In the genomic region with DNA sequence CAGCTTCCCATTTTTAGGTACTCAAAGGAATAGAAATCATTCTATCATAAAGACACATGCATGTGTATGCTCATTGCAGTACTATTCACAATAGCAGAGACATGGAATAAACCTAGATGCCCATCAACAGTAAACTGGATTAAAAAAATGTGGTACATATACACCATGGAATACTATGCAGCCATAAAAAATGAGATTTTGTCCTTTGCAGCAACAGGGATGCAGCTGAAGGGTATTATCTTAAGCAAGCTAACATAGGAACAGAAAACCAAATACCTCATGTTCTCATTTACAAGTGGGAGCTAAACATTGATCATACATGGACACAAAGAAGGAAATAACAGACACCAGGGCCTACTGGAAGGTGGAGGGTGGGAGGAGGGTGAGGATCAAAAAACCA, we compare ENCODE assay signal across 9 cellular contexts. TPM values are rescaled to one million over a fixed set of nuclear protein-coding genes. Genes with fewer than 3 reads are reported as not detected.
"Had no signal": no experiment of that assay in that cellular context is flagged by ENCODE, and none has a peak within 500 bp of the region (broad histone marks: within the 10 kb centered on the region; RNA-seq: fewer than 3 reads in every experiment).

No MANE protein-coding gene starts in this region.

- H3K4me2 ChIP-seq: KMS-11 had no signal

- H3K4me1 Mint-ChIP-seq: IgD-negative memory B cell had no signal

- H3K9ac ChIP-seq: KMS-11 had no signal

- FAIRE-seq: HepG2, HTR-8/SVneo had no signal

- H3K27ac ChIP-seq: HL-60, KMS-11 had no signal

- ATAC-seq: HepG2 had no signal

- DNase-seq: IMR-90, KBM-7, KG1 had no signal

- H3K36me3 Mint-ChIP-seq: IgD-negative memory B cell had no signal

- H3K27ac Mint-ChIP-seq: IgD-negative memory B cell had no signal

- H3K4me3 Mint-ChIP-seq: IgD-negative memory B cell had no signal

RNA-seq across cellular contexts. Expression of gene COL6A5, which starts 33.1 kb away (rescaled TPM):
- total RNA-seq: HepG2, HT-29, IMR-90 had no signal
- polyA plus RNA-seq: HepG2, IgD-negative memory B cell, IMR-90 had no signal
